In genomic region chr7:27143950-27144798, GRCh38 we compare ENCODE assay signal across 10 cellular contexts. TPM values are rescaled to one million over a fixed set of nuclear protein-coding genes. Genes with fewer than 3 reads are reported as not detected.
A peak's percentile ranks its signal among the peaks of the same experiment; 100 is the strongest.
DNase-seq lines count a peak whose midpoint lies in the region; ATAC-seq and TF ChIP-seq lines count a peak whose summit lies in the region.
"Had no signal": no experiment of that assay in that cellular context is flagged by ENCODE, and none has a peak within 500 bp of the region (broad histone marks: within the 10 kb centered on the region; RNA-seq: fewer than 3 reads in every experiment).

No MANE protein-coding gene starts in this region.

- no peak overlapping the region for H3K27ac Mint-ChIP-seq in activated naive CD8-positive, alpha-beta T cell treated with anti-CD3 and anti-CD28 coated beads for 36 hours

- peaks cover 7% of the 10 kb centered on the region for H3K4me1 Mint-ChIP-seq in activated naive CD8-positive, alpha-beta T cell treated with anti-CD3 and anti-CD28 coated beads for 36 hours

- CTCF ChIA-PET in RWPE1 (lab: Yijun Ruan, JAX) = interaction anchor here (0.6 to 3.7 kb wide), 28 partner anchors 11 to 860 kb away, joined by 3 to 34 read pairs (median 4); partner anchors contain the start of genes HOXA1 and HOXA7

- peaks cover 12% of the 10 kb centered on the region for H3K36me3 ChIP-seq in rectal smooth muscle tissue (ENCODE audit: control insufficient read depth, insufficient read depth, low read length)

- no peaks in the 10 kb centered on the region for H3K27me3 ChIP-seq in foreskin keratinocyte
- no peaks in the 10 kb centered on the region for H3K27me3 ChIP-seq in rectal smooth muscle tissue (ENCODE audit: control insufficient read depth, insufficient read depth, low read length)

- peak overlapping the region; percentile 90 for H3K27ac ChIP-seq in RWPE1
- H3K27ac ChIP-seq in foreskin keratinocyte = peak overlapping the region; percentile 1
- H3K27ac ChIP-seq in rectal smooth muscle tissue (ENCODE audit: low read depth, low read length) = peak overlapping the region; percentile 52

- H3K4me3 ChIP-seq in rectal smooth muscle tissue (ENCODE audit: low read length) = peak overlapping the region; percentile 83

- TF ChIP-seq CTCF in RWPE1 (conservative IDR thresholded peaks at IDR 0.05; ENCODE audit: low read depth) = peak; percentile 66
- TF ChIP-seq CTCF in foreskin keratinocyte (conservative IDR thresholded peaks at IDR 0.05) = no peak

- H3K27me3 Mint-ChIP-seq in activated naive CD8-positive, alpha-beta T cell treated with anti-CD3 and anti-CD28 coated beads for 36 hours = peaks cover 66% of the 10 kb centered on the region

- ATAC-seq in foreskin keratinocyte = no peak
- ATAC-seq in activated CD4-positive, CD25-positive, alpha-beta regulatory T cell treated with anti-CD3 and anti-CD28 coated beads, Interleukin-2, amount 50 U/mL, for 24 hours = no peak
- ATAC-seq in GM21576 (IDR thresholded peaks at IDR 0.05; ENCODE audit: unreplicated experiment) = no peak

- H3K4me1 ChIP-seq in foreskin keratinocyte = no peaks in the 10 kb centered on the region
- peaks cover 14% of the 10 kb centered on the region for H3K4me1 ChIP-seq in rectal smooth muscle tissue (ENCODE audit: control insufficient read depth, insufficient read depth, low read length)

- peak overlapping the region; percentile 34 for H3K9ac ChIP-seq in rectal smooth muscle tissue (ENCODE audit: low read length)

- DNase-seq in DMS53 (lab: John Stamatoyannopoulos, UW) (peak; percentile 72), RWPE1 (ENCODE audit: low spot score) (no peak), foreskin keratinocyte (peak; percentile 40 to 72), NCI-H524 treated with DMSO at 0.1 percent for 48 hours (lab: John Stamatoyannopoulos, UW) (no peak)
- DNase-seq in activated naive CD8-positive, alpha-beta T cell treated with anti-CD3 and anti-CD28 coated beads for 36 hours = no peak
- DNase-seq: CD8-positive, alpha-beta memory T cell had no signal

- POLR2A ChIA-PET in RWPE1 (lab: Yijun Ruan, JAX; ENCODE audit: low non-redundant PET) = interaction anchor here (1.0 kb wide), 1 partner anchor 22 kb away, joined by 3 read pairs; no protein-coding TSS in a partner anchor

- peaks cover 1% of the 10 kb centered on the region for H3K36me3 Mint-ChIP-seq in activated naive CD8-positive, alpha-beta T cell treated with anti-CD3 and anti-CD28 coated beads for 36 hours
- H3K36me3 Mint-ChIP-seq: CD8-positive, alpha-beta memory T cell had no signal

- no peaks in the 10 kb centered on the region for H3K9me3 Mint-ChIP-seq in activated naive CD8-positive, alpha-beta T cell treated with anti-CD3 and anti-CD28 coated beads for 36 hours
- H3K9me3 Mint-ChIP-seq: CD8-positive, alpha-beta memory T cell had no signal

- no peak overlapping the region for H3K4me3 Mint-ChIP-seq in activated naive CD8-positive, alpha-beta T cell treated with anti-CD3 and anti-CD28 coated beads for 36 hours

RNA-seq across cellular contexts. Expression of gene HOXA5, which starts 0.7 kb away (rescaled TPM):
- total RNA-seq in foreskin keratinocyte = 3.8 and 4.3 TPM in 2 replicates
- polyA plus RNA-seq in foreskin keratinocyte = 2.4 and 3.0 TPM in 2 replicates
- total RNA-seq in activated naive CD8-positive, alpha-beta T cell treated with anti-CD3 and anti-CD28 coated beads for 36 hours = not detected
- total RNA-seq: bronchial epithelial cell; CD8-positive, alpha-beta memory T cell had no signal
- polyA plus RNA-seq: CD8-positive, alpha-beta memory T cell had no signal

RNA-seq across cellular contexts. Expression of gene HOXA6, which starts 3.4 kb away (rescaled TPM):
- 2.6 and 3.4 TPM in 2 replicates for total RNA-seq in foreskin keratinocyte
- polyA plus RNA-seq in foreskin keratinocyte = 0.31 and 0.40 TPM in 2 replicates
- total RNA-seq in activated naive CD8-positive, alpha-beta T cell treated with anti-CD3 and anti-CD28 coated beads for 36 hours = not detected
- total RNA-seq: CD8-positive, alpha-beta memory T cell had no signal
- polyA plus RNA-seq: CD8-positive, alpha-beta memory T cell had no signal

RNA-seq across cellular contexts. Expression of gene HOXA3, which starts 8.2 kb away (rescaled TPM):
- total RNA-seq in foreskin keratinocyte = 1.2 and 2.1 TPM in 2 replicates
- polyA plus RNA-seq in foreskin keratinocyte = 1.0 and 1.4 TPM in 2 replicates
- total RNA-seq in activated naive CD8-positive, alpha-beta T cell treated with anti-CD3 and anti-CD28 coated beads for 36 hours = not detected
- total RNA-seq: bronchial epithelial cell; CD8-positive, alpha-beta memory T cell had no signal
- polyA plus RNA-seq: CD8-positive, alpha-beta memory T cell had no signal

RNA-seq across cellular contexts. Expression of gene HOXA7, which starts 12.3 kb away (rescaled TPM):
- 13.1 and 13.3 TPM in 2 replicates for total RNA-seq in foreskin keratinocyte
- 14.5 and 15.6 TPM in 2 replicates for polyA plus RNA-seq in foreskin keratinocyte
- total RNA-seq in activated naive CD8-positive, alpha-beta T cell treated with anti-CD3 and anti-CD28 coated beads for 36 hours = not detected
- total RNA-seq: bronchial epithelial cell; CD8-positive, alpha-beta memory T cell had no signal
- polyA plus RNA-seq: CD8-positive, alpha-beta memory T cell had no signal

RNA-seq across cellular contexts. Expression of gene HOXA4, which starts 13.6 kb away (rescaled TPM):
- total RNA-seq in foreskin keratinocyte = 0.82 and 1.6 TPM in 2 replicates
- polyA plus RNA-seq in foreskin keratinocyte = 1.3 and 2.3 TPM in 2 replicates
- not detected for total RNA-seq in activated naive CD8-positive, alpha-beta T cell treated with anti-CD3 and anti-CD28 coated beads for 36 hours
- total RNA-seq: bronchial epithelial cell had no signal

Comparison
In these comparisons a context has a peak if more than half of its experiments do, and no peak if none do; other contexts are left out.
1. DNase-seq: peak in DMS53 (single experiment) and foreskin keratinocyte (2 of 2); none in RWPE1 (single experiment), NCI-H524 treated with DMSO at 0.1 percent for 48 hours (single experiment) and activated naive CD8-positive, alpha-beta T cell treated with anti-CD3 and anti-CD28 coated beads for 36 hours (single experiment).
2. H3K27ac ChIP-seq: peak in every context shown above with its lines; median percentile 90 in RWPE1; 52 in rectal smooth muscle tissue; 1 in foreskin keratinocyte.